ENCODE assay signal across 1 cellular context in genomic region chr3:127671523-127672428, GRCh38.
TF ChIP-seq lines count a peak whose summit lies in the region.

No MANE protein-coding gene starts in this region.

TF ChIP-seq in HEK293, 187 proteins besides CTCF, POLR2A, EP300 and RAD21 (continued from another document):
- no peak for TF ChIP-seq ZNF280D (tag by site-specific recombination; IDR thresholded peaks at IDR 0.05)
- TF ChIP-seq SP3 (tag by site-specific recombination; IDR thresholded peaks at IDR 0.05): no peak
- TF ChIP-seq ZNF202 (tag by site-specific recombination; IDR thresholded peaks at IDR 0.05; ENCODE audit: borderline replicate concordance): no peak
- TF ChIP-seq ZNF473 (tag by site-specific recombination; IDR thresholded peaks at IDR 0.05): no peak
